ENCODE assay signal across 10 cellular contexts in the genomic region with DNA sequence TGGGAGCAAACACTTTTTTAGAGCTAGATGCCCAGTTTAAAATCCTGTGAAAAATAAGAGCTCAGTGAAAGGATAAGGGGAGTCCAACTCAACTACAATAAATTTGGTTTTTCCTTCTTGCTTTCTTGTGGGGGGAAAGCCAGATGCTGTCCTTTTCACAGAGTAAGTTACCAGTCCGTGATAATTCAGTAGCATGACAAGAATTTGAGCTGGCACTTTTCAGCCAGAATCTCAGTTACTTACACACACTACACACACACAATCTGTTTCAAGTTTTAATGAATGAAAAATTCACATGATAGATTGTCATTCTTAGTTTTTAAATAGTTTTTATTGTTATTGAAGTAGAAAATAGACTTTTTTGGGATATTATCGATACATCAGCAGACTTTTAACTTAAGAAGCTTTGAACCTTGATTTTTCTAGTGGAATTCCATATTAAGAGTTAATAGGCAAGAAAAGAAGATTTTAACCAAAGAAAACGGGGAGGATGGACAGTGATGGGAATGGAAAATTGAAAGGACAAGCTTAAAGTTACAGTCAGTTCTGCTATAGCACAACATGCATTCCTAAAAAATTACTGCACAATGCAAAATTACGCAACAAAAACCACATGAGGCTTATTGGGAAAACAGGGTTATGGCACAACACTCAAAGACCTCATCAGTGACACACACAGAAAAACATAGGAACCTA. TPM values are rescaled to one million over a fixed set of nuclear protein-coding genes. Genes with fewer than 3 reads are reported as not detected.
DNase-seq lines count a peak whose midpoint lies in the region; ATAC-seq and TF ChIP-seq lines count a peak whose summit lies in the region.
"Had no signal": no experiment of that assay in that cellular context is flagged by ENCODE, and none has a peak within 500 bp of the region (broad histone marks: within the 10 kb centered on the region; RNA-seq: fewer than 3 reads in every experiment).

No MANE protein-coding gene starts in this region.

- peaks cover 92% of the 10 kb centered on the region for H3K79me2 ChIP-seq in GM23248 (ENCODE audit: insufficient read depth)

- H4K20me1 ChIP-seq in GM23248 (ENCODE audit: insufficient read depth), result no peaks in the 10 kb centered on the region

- in situ Hi-C loops in GM23248 (cut with MboI), result loop anchor here (25.0 kb wide), 1 partner anchor 614 kb away; no protein-coding TSS in a partner anchor

- no peaks in the 10 kb centered on the region for H3K9me2 ChIP-seq in GM23248 (ENCODE audit: insufficient read depth)

- WGBS in GM23248 (ENCODE audit: low coverage in 1 of 2, low lambda C conversion rate in 2 of 2, missing lambda C conversion rate in 2 of 2), 2 experiments, result 2 to 3% methylated on average over 4 of the region's 4 CpGs

- H3K27ac ChIP-seq in GM23248, result peak overlapping the region; percentile 95
- H3K27ac ChIP-seq: thoracic aorta had no signal

- H2AFZ ChIP-seq in GM23248, result no peak overlapping the region

- intact Hi-C loops in left colon (cut with DNase I, micrococcal nuclease), result no loop called here

- H3F3A ChIP-seq in GM23248 (ENCODE audit: insufficient read depth), result peaks cover 36% of the 10 kb centered on the region

- H3K4me2 ChIP-seq in GM23248 (ENCODE audit: unreplicated experiment), result peak overlapping the region; percentile 99

- no peak for TF ChIP-seq CTCF in fibroblast of the aortic adventitia (IDR thresholded peaks at IDR 0.05; ENCODE audit: insufficient read depth, low read length)

- peak overlapping the region; percentile 80 for H3K9ac ChIP-seq in GM23248

- no peaks in the 10 kb centered on the region for H3K27me3 ChIP-seq in GM23248 (replicated peaks; ENCODE audit: insufficient read depth)

- no peak for ATAC-seq in left colon

- peaks cover 51% of the 10 kb centered on the region for H3K4me1 ChIP-seq in GM23248 (ENCODE audit: insufficient read depth)

- H3K4me3 ChIP-seq in GM23248 (peak overlapping the region; percentile 65), fibroblast of the aortic adventitia (ENCODE audit: low read depth, low read length) (peak overlapping the region; percentile 25), skeletal muscle cell (ENCODE audit: low read depth, low read length) (no peak overlapping the region)
- H3K4me3 ChIP-seq: thoracic aorta had no signal

- no peaks in the 10 kb centered on the region for H3K9me3 ChIP-seq in GM23248 (ENCODE audit: low read depth)
- H3K9me3 ChIP-seq: thoracic aorta had no signal

- DNase-seq in GM23248 (peak; percentile 96), SKM-1 treated with dmso at 0.1 percent for 144 hours (lab: John Stamatoyannopoulos, UW; ENCODE audit: unreplicated experiment) (peak; percentile 79), fibroblast of the aortic adventitia (ENCODE audit: low read depth) (peak; percentile 98), skeletal muscle cell (ENCODE audit: low read depth) (peak; percentile 94), NCI-H2227 treated with DMSO at 0.1 percent for 48 hours (lab: John Stamatoyannopoulos, UW) (no peak), left colon (no peak), germinal center (ENCODE audit: low spot score) (no peak)
- DNase-seq in activated CD8-positive, alpha-beta memory T cell treated with anti-CD3 and anti-CD28 coated beads, Interleukin-2, amount 50 U/mL, for 4 hours, result no peak
- DNase-seq: NCI-H2081 had no signal

- 0 out of 2 replicates have a peak, but pooled peaks cover 7% of the 10 kb centered on the region for H3K36me3 ChIP-seq in GM23248 (ENCODE audit: low read depth)

RNA-seq across cellular contexts. Expression of a gene that starts 47.0 kb away (rescaled TPM):
- total RNA-seq in GM23248 (2014; rRNA removed; shearing (Covaris generic)), result 78.2 and 79.5 TPM in 2 replicates
- 126 and 130 TPM in 2 replicates for polyA plus RNA-seq in GM23248 (2016; fragmentation: Nextera tagmentation; extraction: Ambion mirVana)
- total RNA-seq in fibroblast of the aortic adventitia (ENCODE audit: low replicate concordance), result 67.1 and 72.8 TPM in 2 replicates
- total RNA-seq in left colon, result 10 to 100 TPM; 49.4 to 51.4 TPM

Comparison
In these comparisons a context has a peak if more than half of its experiments do, and no peak if none do; other contexts are left out.
1. DNase-seq: peak in GM23248 (single experiment), SKM-1 treated with dmso at 0.1 percent for 144 hours (single experiment), fibroblast of the aortic adventitia (single experiment) and skeletal muscle cell (single experiment); none in NCI-H2227 treated with DMSO at 0.1 percent for 48 hours (single experiment), activated CD8-positive, alpha-beta memory T cell treated with anti-CD3 and anti-CD28 coated beads, Interleukin-2, amount 50 U/mL, for 4 hours (single experiment), left colon (0 of 2) and germinal center (single experiment).